Comparison of ENCODE assay signal across 22 cellular contexts in the genomic region with DNA sequence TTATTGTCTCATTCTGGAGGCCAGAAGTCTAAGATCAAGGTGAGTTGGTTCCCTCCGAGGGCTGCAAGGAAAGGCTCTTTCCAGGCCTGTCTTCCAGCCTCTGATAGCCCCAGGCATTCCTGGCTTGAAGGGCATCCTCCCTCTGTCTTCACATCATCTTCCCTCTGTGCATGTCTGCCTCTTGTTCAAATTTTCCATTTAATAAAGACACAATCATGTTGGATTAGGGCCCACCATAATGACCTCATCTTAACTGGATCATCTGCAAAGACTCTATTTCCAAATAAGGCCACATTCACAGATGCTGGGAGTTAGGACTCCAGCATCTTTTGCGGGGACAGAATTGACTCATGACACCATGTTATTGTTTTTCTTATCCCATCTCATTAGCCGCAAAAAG. TPM values are rescaled to one million over a fixed set of nuclear protein-coding genes. Genes with fewer than 3 reads are reported as not detected.
A peak's percentile ranks its signal among the peaks of the same experiment; 100 is the strongest.
DNase-seq lines count a peak whose midpoint lies in the region; TF ChIP-seq lines count a peak whose summit lies in the region.
"Had no signal": no experiment of that assay in that cellular context is flagged by ENCODE, and none has a peak within 500 bp of the region (broad histone marks: within the 10 kb centered on the region; RNA-seq: fewer than 3 reads in every experiment).

No MANE protein-coding gene starts in this region.

- H3K79me1 ChIP-seq in mesenchymal stem cell (replicated peaks; ENCODE audit: low read length, poor library complexity, severe bottlenecking) (no peaks in the 10 kb centered on the region), mesendoderm (ENCODE audit: low read length) (peaks cover 6% of the 10 kb centered on the region)

- H4K91ac ChIP-seq in mesenchymal stem cell (ENCODE audit: low read length): no peak overlapping the region

- TF ChIP-seq CTCF in uterus (IDR thresholded peaks at IDR 0.05): no peak

- H3K79me2 ChIP-seq in mesendoderm (ENCODE audit: control insufficient read depth, insufficient read depth, low read length): peaks cover 4% of the 10 kb centered on the region

- H3K18ac ChIP-seq in mesenchymal stem cell (ENCODE audit: low read depth in 1 of 2, low read length in 2 of 2): no peak overlapping the region
- no peak overlapping the region for H3K18ac ChIP-seq in mesendoderm (ENCODE audit: low read length)

- no peak overlapping the region for H4K8ac ChIP-seq in mesenchymal stem cell (ENCODE audit: low read length)
- no peak overlapping the region for H4K8ac ChIP-seq in mesendoderm (ENCODE audit: low read depth, low read length)

- no peak overlapping the region for H3K56ac ChIP-seq in mesendoderm (ENCODE audit: low read length)

- no peak overlapping the region for H2AFZ ChIP-seq in mesenchymal stem cell (ENCODE audit: low read depth, low read length)

- H3K14ac ChIP-seq in mesenchymal stem cell (ENCODE audit: low read length in 2 of 2): no peak overlapping the region

- H3K36me3 ChIP-seq in mesenchymal stem cell (ENCODE audit: control insufficient read depth in 1 of 2, insufficient read depth in 2 of 2, low read depth in 1 of 2, low read length in 2 of 2) (no peaks in the 10 kb centered on the region), uterus (no peaks in the 10 kb centered on the region), mesendoderm (ENCODE audit: control insufficient read depth, insufficient read depth, low read length) (no peaks in the 10 kb centered on the region)
- H3K36me3 ChIP-seq: BE2C had no signal

- no peak for TF ChIP-seq POLR2A in uterus (IDR thresholded peaks at IDR 0.05)

- no peak overlapping the region for H4K5ac ChIP-seq in mesendoderm (ENCODE audit: low read length)

- H3K27me3 ChIP-seq in mesenchymal stem cell (ENCODE audit: control insufficient read depth in 1 of 2, insufficient read depth in 1 of 2, low read length in 2 of 2) (no peaks in the 10 kb centered on the region), uterus (no peaks in the 10 kb centered on the region), mesendoderm (ENCODE audit: insufficient read depth, low read length, poor library complexity) (no peaks in the 10 kb centered on the region)
- H3K27me3 ChIP-seq: BE2C had no signal

- H3K4ac ChIP-seq in mesenchymal stem cell (ENCODE audit: low read depth in 1 of 2, low read length in 2 of 2): no peak overlapping the region
- H3K4ac ChIP-seq in mesendoderm (ENCODE audit: low read depth, low read length): no peak overlapping the region

- H3K4me2 ChIP-seq in mesenchymal stem cell (ENCODE audit: low read length, poor library complexity, severe bottlenecking) (no peak overlapping the region), mesendoderm (ENCODE audit: low read length) (no peak overlapping the region)

- H2AK5ac ChIP-seq in mesenchymal stem cell (ENCODE audit: low read length, severe bottlenecking): no peak overlapping the region
- H2AK5ac ChIP-seq in mesendoderm (ENCODE audit: low read length): no peak overlapping the region

- 82% methylated on average over 2 of the region's 3 CpGs for whole genome bisulfite sequencing in mesenchymal stem cell
- WGBS in mesendoderm (ENCODE audit: extremely low coverage, insufficient coverage, low lambda C conversion rate): no CpG with 5 or more reads among the region's 3 CpGs

- intact Hi-C loops in uterus (cut with DNase I; ENCODE audit: low total_unique reads): no loop called here

- H3K4me3 ChIP-seq in mesenchymal stem cell (ENCODE audit: insufficient read depth in 1 of 2, low read depth in 1 of 2, low read length in 2 of 2) (no peak overlapping the region), uterus (no peak overlapping the region), mesendoderm (ENCODE audit: low read length) (no peak overlapping the region)
- H3K4me3 ChIP-seq: GM12878 had no signal

- no peak overlapping the region for H2BK120ac ChIP-seq in mesenchymal stem cell (ENCODE audit: low read depth, low read length)
- H2BK120ac ChIP-seq in mesendoderm (ENCODE audit: low read depth, low read length): no peak overlapping the region

- H3K27ac ChIP-seq in mesenchymal stem cell (ENCODE audit: low read length, poor library complexity, severe bottlenecking): no peak overlapping the region
- peak overlapping the region; percentile 72 to 83 for H3K27ac ChIP-seq in uterus
- H3K27ac ChIP-seq in mesendoderm (ENCODE audit: low read depth, low read length): no peak overlapping the region
- H3K27ac ChIP-seq: 22Rv1 had no signal

- H2BK15ac ChIP-seq in mesenchymal stem cell (ENCODE audit: low read depth, poor library complexity, severe bottlenecking): no peak overlapping the region
- no peak overlapping the region for H2BK15ac ChIP-seq in mesendoderm (replicated peaks; ENCODE audit: low read depth)

- no peak overlapping the region for H2BK12ac ChIP-seq in mesenchymal stem cell (ENCODE audit: low read length in 2 of 2)

- H3K23ac ChIP-seq in mesenchymal stem cell (ENCODE audit: low read length in 2 of 2) (no peak overlapping the region), mesendoderm (ENCODE audit: low read length) (no peak overlapping the region)

- DNase-seq in NCI-H82 (lab: John Stamatoyannopoulos, UW) (peak; percentile 27), NCI-H82 treated with DMSO at 0.1 percent for 48 hours (lab: John Stamatoyannopoulos, UW; ENCODE audit: unreplicated experiment) (no peak), RPMI7951 (ENCODE audit: low read depth) (peak; percentile 10), mesenchymal stem cell (no peak), uterus (peak in 1 of 2 donors; percentile 40), activated gamma-delta T cell treated with Interleukin-2 at 50 U/mL for 16 hours (no peak), mesendoderm (no peak), KG1 (lab: John Stamatoyannopoulos, UW) (no peak)
- DNase-seq: BE2C; Caco-2; CD4-positive, alpha-beta T cell; GDM1; H7; NCI-H1105; NCI-H2081 treated with DMSO at 0.1 percent for 48 hours; NCI-H510A; NCI-H748 treated with DMSO at 0.1 percent for 48 hours; PC-3 had no signal

- H3K9me3 ChIP-seq in mesenchymal stem cell (ENCODE audit: control insufficient read depth, low read length) (no peaks in the 10 kb centered on the region), uterus (no peaks in the 10 kb centered on the region)
- H3K9me3 ChIP-seq: BE2C, Caco-2 had no signal

- H3K4me1 ChIP-seq in mesenchymal stem cell (ENCODE audit: control insufficient read depth, insufficient read depth, low read depth, low read length): peaks cover 1% of the 10 kb centered on the region
- no peaks in the 10 kb centered on the region for H3K4me1 ChIP-seq in uterus
- H3K4me1 ChIP-seq in mesendoderm (ENCODE audit: control insufficient read depth, low read depth, low read length): peaks cover 17% of the 10 kb centered on the region

- H3K9ac ChIP-seq in mesenchymal stem cell (ENCODE audit: low read length): peak overlapping the region; percentile 32
- H3K9ac ChIP-seq in mesendoderm (ENCODE audit: low read length): no peak overlapping the region

- H2BK5ac ChIP-seq in mesenchymal stem cell (ENCODE audit: low read depth, low read length, poor library complexity, severe bottlenecking) (no peak overlapping the region), mesendoderm (ENCODE audit: low read length) (no peak overlapping the region)

RNA-seq across cellular contexts. Expression of a gene that starts 24.5 kb away (rescaled TPM):
- 0.20 and 0.48 TPM in 2 replicates for total RNA-seq in RPMI7951 (2014; rRNA removed; shearing (Covaris generic))
- 0.46 TPM for polyA plus RNA-seq in mesenchymal stem cell (2013, experiment 1 of 2)
- 0.52 TPM for polyA plus RNA-seq in mesenchymal stem cell (2013, experiment 2 of 2)
- 1 to 10 TPM; 1.5 to 8.8 (median 4.6) TPM for total RNA-seq in uterus
- polyA plus RNA-seq in mesendoderm (2013, experiment 1 of 2): 7.3 TPM
- 7.1 TPM for polyA plus RNA-seq in mesendoderm (2013, experiment 2 of 2)
- total RNA-seq: CD4-positive, alpha-beta T cell; HT1080; LHCN-M2; PC-3 had no signal

Comparison
In these comparisons a context has a peak if more than half of its experiments do, and no peak if none do; other contexts are left out.
1. DNase-seq: peak in NCI-H82 (single experiment) and RPMI7951 (single experiment); none in NCI-H82 treated with DMSO at 0.1 percent for 48 hours (single experiment), mesenchymal stem cell (single experiment), activated gamma-delta T cell treated with Interleukin-2 at 50 U/mL for 16 hours (single experiment), mesendoderm (single experiment) and KG1 (single experiment).
2. H3K27ac ChIP-seq: peak in uterus (2 of 2); none in mesenchymal stem cell (single experiment) and mesendoderm (single experiment).